Comparison of ENCODE assay signal across 14 cellular contexts in genomic region chr2:1136071-1136470, GRCh38.
DNase-seq lines count a peak whose midpoint lies in the region; ATAC-seq and TF ChIP-seq lines count a peak whose summit lies in the region.
"Had no signal": no experiment of that assay in that cellular context is flagged by ENCODE, and none has a peak within 500 bp of the region (broad histone marks: within the 10 kb centered on the region; RNA-seq: fewer than 3 reads in every experiment).

No MANE protein-coding gene starts in this region.

- no peak for TF ChIP-seq POLR2A in esophagus squamous epithelium (IDR thresholded peaks at IDR 0.05)

- intact Hi-C loops in esophagus squamous epithelium (cut with DNase I): no loop called here

- H3K36me3 Mint-ChIP-seq in activated naive CD4-positive, alpha-beta T cell treated with anti-CD3 and anti-CD28 coated beads, Interleukin-2, amount 50 U/mL, for 24 hours: no peaks in the 10 kb centered on the region
- no peaks in the 10 kb centered on the region for H3K36me3 Mint-ChIP-seq in activated naive CD4-positive, alpha-beta T cell treated with anti-CD3 and anti-CD28 coated beads, Interleukin-2, amount 10 ng/mL, durations not matched to agents 7 days and 5 days
- H3K36me3 Mint-ChIP-seq: CD8-positive, alpha-beta T cell had no signal

- H3K27me3 ChIP-seq in NT2/D1 (ENCODE audit: insufficient read depth, insufficient read length) (no peaks in the 10 kb centered on the region), esophagus squamous epithelium (peaks cover 0 to 3% (median 0%) of the 10 kb centered on the region in 4 donors), subcutaneous abdominal adipose tissue (ENCODE audit: control insufficient read depth in 5 of 5, insufficient read depth in 4 of 5, low read length in 5 of 5) (no peaks in the 10 kb centered on the region)

- no peaks in the 10 kb centered on the region for H3K36me3 ChIP-seq in NT2/D1 (ENCODE audit: insufficient read depth, insufficient read length, low read length)
- no peaks in the 10 kb centered on the region for H3K36me3 ChIP-seq in esophagus squamous epithelium
- no peaks in the 10 kb centered on the region for H3K36me3 ChIP-seq in subcutaneous abdominal adipose tissue (ENCODE audit: control insufficient read depth in 5 of 5, insufficient read depth in 5 of 5, low read length in 5 of 5)

- H3K4me1 Mint-ChIP-seq in activated naive CD4-positive, alpha-beta T cell treated with anti-CD3 and anti-CD28 coated beads, Interleukin-2, amount 50 U/mL, for 24 hours: peaks cover 34% of the 10 kb centered on the region
- peaks cover 13% of the 10 kb centered on the region for H3K4me1 Mint-ChIP-seq in activated naive CD4-positive, alpha-beta T cell treated with anti-CD3 and anti-CD28 coated beads, Interleukin-2, amount 10 ng/mL, durations not matched to agents 7 days and 5 days

- peak in 3 of 6 experiments; percentile 9 to 53 (median 16) for TF ChIP-seq CTCF in esophagus squamous epithelium (IDR thresholded peaks at IDR 0.05)

- H3K9me3 ChIP-seq in NT2/D1 (ENCODE audit: insufficient read depth, low read length): no peaks in the 10 kb centered on the region
- H3K9me3 ChIP-seq in esophagus squamous epithelium: no peaks in the 10 kb centered on the region
- no peaks in the 10 kb centered on the region for H3K9me3 ChIP-seq in subcutaneous abdominal adipose tissue (ENCODE audit: control insufficient read depth in 5 of 5, low read length in 5 of 5)
- H3K9me3 ChIP-seq: psoas muscle had no signal

- no peaks in the 10 kb centered on the region for H3K9me3 Mint-ChIP-seq in activated naive CD4-positive, alpha-beta T cell treated with anti-CD3 and anti-CD28 coated beads, Interleukin-2, amount 50 U/mL, for 24 hours
- no peaks in the 10 kb centered on the region for H3K9me3 Mint-ChIP-seq in activated naive CD4-positive, alpha-beta T cell treated with anti-CD3 and anti-CD28 coated beads, Interleukin-2, amount 10 ng/mL, durations not matched to agents 7 days and 5 days
- H3K9me3 Mint-ChIP-seq: activated T-cell treated with anti-CD3 and anti-CD28 coated beads, Interleukin-2, amount 50 U/mL, for 4 hours; CD8-positive, alpha-beta T cell had no signal

- 22 to 48% methylated on average over 7 of the region's 7 CpGs for WGBS in esophagus squamous epithelium, 2 donors

- H3K4me3 Mint-ChIP-seq in activated naive CD4-positive, alpha-beta T cell treated with anti-CD3 and anti-CD28 coated beads, Interleukin-2, amount 50 U/mL, for 24 hours: no peak overlapping the region
- H3K4me3 Mint-ChIP-seq in activated naive CD4-positive, alpha-beta T cell treated with anti-CD3 and anti-CD28 coated beads, Interleukin-2, amount 10 ng/mL, durations not matched to agents 7 days and 5 days: no peak overlapping the region
- H3K4me3 Mint-ChIP-seq: activated T-cell treated with anti-CD3 and anti-CD28 coated beads, Interleukin-2, amount 50 U/mL, for 4 hours; CD8-positive, alpha-beta T cell had no signal

- no peak for DNase-seq in activated naive CD4-positive, alpha-beta T cell treated with anti-CD3 and anti-CD28 coated beads, Interleukin-2, amount 10 ng/mL, durations not matched to agents 7 days and 5 days
- DNase-seq in NT2/D1 (ENCODE audit: low read depth, low spot score) (peak; percentile 20), esophagus squamous epithelium (lab: John Stamatoyannopoulos, UW) (no peak), RPMI8226 (no peak), NCI-H2107 (lab: John Stamatoyannopoulos, UW) (no peak)
- DNase-seq: activated T-cell treated with anti-CD3 and anti-CD28 coated beads, Interleukin-2, amount 50 U/mL, for 4 hours; CD8-positive, alpha-beta T cell; kidney; NCI-H1930; psoas muscle; T-helper 1 cell had no signal

- H3K27ac Mint-ChIP-seq in activated naive CD4-positive, alpha-beta T cell treated with anti-CD3 and anti-CD28 coated beads, Interleukin-2, amount 50 U/mL, for 24 hours: peak overlapping the region; percentile 88
- H3K27ac Mint-ChIP-seq in activated naive CD4-positive, alpha-beta T cell treated with anti-CD3 and anti-CD28 coated beads, Interleukin-2, amount 10 ng/mL, durations not matched to agents 7 days and 5 days: no peak overlapping the region
- H3K27ac Mint-ChIP-seq: CD8-positive, alpha-beta T cell had no signal

- CTCF ChIA-PET in activated naive CD4-positive, alpha-beta T cell treated with anti-CD3 and anti-CD28 coated beads, Interleukin-2, amount 10 ng/mL, durations not matched to agents 7 days and 5 days (lab: Charles Lee): no interaction called here

- peak overlapping the region in 3 of 4 donors; percentile 2 to 39 (median 26) for H3K27ac ChIP-seq in esophagus squamous epithelium
- H3K27ac ChIP-seq in subcutaneous abdominal adipose tissue (ENCODE audit: low read depth, low read length): peak overlapping the region; percentile 11
- H3K27ac ChIP-seq: psoas muscle had no signal

- H3K9ac ChIP-seq in NT2/D1 (ENCODE audit: insufficient read length, low read depth) (no peak overlapping the region), subcutaneous abdominal adipose tissue (ENCODE audit: low read length in 5 of 5) (no peak overlapping the region)

- ATAC-seq in GM21717 (IDR thresholded peaks at IDR 0.05; ENCODE audit: unreplicated experiment): no peak
- ATAC-seq: CD8-positive, alpha-beta T cell; psoas muscle had no signal

- H3K4me3 ChIP-seq in NT2/D1 (ENCODE audit: insufficient read length, low read depth) (no peak overlapping the region), esophagus squamous epithelium (no peak overlapping the region), subcutaneous abdominal adipose tissue (ENCODE audit: low read depth in 1 of 5, low read length in 5 of 5) (no peak overlapping the region)
- H3K4me3 ChIP-seq: psoas muscle had no signal

- no peaks in the 10 kb centered on the region for H3K27me3 Mint-ChIP-seq in activated naive CD4-positive, alpha-beta T cell treated with anti-CD3 and anti-CD28 coated beads, Interleukin-2, amount 50 U/mL, for 24 hours
- no peaks in the 10 kb centered on the region for H3K27me3 Mint-ChIP-seq in activated naive CD4-positive, alpha-beta T cell treated with anti-CD3 and anti-CD28 coated beads, Interleukin-2, amount 10 ng/mL, durations not matched to agents 7 days and 5 days

- H3K4me1 ChIP-seq in NT2/D1 (ENCODE audit: insufficient read depth, insufficient read length) (no peaks in the 10 kb centered on the region), esophagus squamous epithelium (peaks cover 0 to 14% (median 0%) of the 10 kb centered on the region in 3 donors), subcutaneous abdominal adipose tissue (ENCODE audit: control insufficient read depth in 5 of 5, insufficient read depth in 5 of 5, low read length in 5 of 5) (peaks cover 0 to 16% (median 3%) of the 10 kb centered on the region in 5 donors)
- H3K4me1 ChIP-seq: psoas muscle had no signal
